In genomic region chr22:39173787-39174497, GRCh38 we compare ENCODE assay signal across 8 cellular contexts. TPM values are rescaled to one million over a fixed set of nuclear protein-coding genes. Genes with fewer than 3 reads are reported as not detected.
DNase-seq lines count a peak whose midpoint lies in the region; ATAC-seq and TF ChIP-seq lines count a peak whose summit lies in the region.

No MANE protein-coding gene starts in this region.

- H3K9me3 ChIP-seq in uterus = no peaks in the 10 kb centered on the region

- H3K27me3 Mint-ChIP-seq in naive thymus-derived CD8-positive, alpha-beta T cell = no peaks in the 10 kb centered on the region

- TF ChIP-seq CTCF in choroid plexus epithelial cell (conservative IDR thresholded peaks at IDR 0.05; ENCODE audit: low read depth, low read length) (no peak), uterus (IDR thresholded peaks at IDR 0.05) (no peak)

- no peak for TF ChIP-seq POLR2A in uterus (IDR thresholded peaks at IDR 0.05)

- H3K27ac Mint-ChIP-seq in naive thymus-derived CD8-positive, alpha-beta T cell = peak overlapping the region; percentile 93 to 99 (median 98)

- peaks cover 0 to 2% (median 0%) of the 10 kb centered on the region in 3 donors for H3K36me3 Mint-ChIP-seq in naive thymus-derived CD8-positive, alpha-beta T cell

- H3K4me3 ChIP-seq in choroid plexus epithelial cell (ENCODE audit: low read depth, low read length) (no peak overlapping the region), uterus (no peak overlapping the region)

- peaks cover 35 to 66% (median 59%) of the 10 kb centered on the region in 4 donors for H3K4me1 Mint-ChIP-seq in naive thymus-derived CD8-positive, alpha-beta T cell

- peak; percentile 71 for DNase-seq in cardiac septum (ENCODE audit: low spot score)
- no peak for DNase-seq in Right ventricle myocardium inferior (ENCODE audit: missing footprints)
- peak; percentile 13 for DNase-seq in choroid plexus epithelial cell (ENCODE audit: low read depth)
- DNase-seq in naive thymus-derived CD8-positive, alpha-beta T cell = peak in 4 of 10 donors; percentile 23 to 49 (median 35)
- no peak for DNase-seq in uterus
- no peak for DNase-seq in SKM-1 treated with dmso at 0.1 percent for 144 hours (lab: John Stamatoyannopoulos, UW; ENCODE audit: unreplicated experiment)

- intact Hi-C loops in cardiac septum (cut with DNase I) (loop anchor here (5.0 kb wide), 1 partner anchor 343 kb away; no protein-coding TSS in a partner anchor), Right ventricle myocardium inferior (cut with DNase I) (loop anchor here (2.0 to 10.0 kb wide), 2 partner anchors 61 to 351 kb away; partner anchors contain the start of gene ATF4), uterus (cut with DNase I; ENCODE audit: low total_unique reads) (loop anchor here (10.0 kb wide), 1 partner anchor 341 kb away; no protein-coding TSS in a partner anchor)

- H3K27me3 ChIP-seq in uterus = no peaks in the 10 kb centered on the region

- ATAC-seq in Right ventricle myocardium inferior = no peak
- ATAC-seq in naive thymus-derived CD8-positive, alpha-beta T cell = peak; percentile 16 to 51
- no peak for ATAC-seq in HG03460 (IDR thresholded peaks at IDR 0.05; ENCODE audit: unreplicated experiment)
- no peak for ATAC-seq in HG03045 (IDR thresholded peaks at IDR 0.05; ENCODE audit: unreplicated experiment)

- H3K27ac ChIP-seq in uterus = peak overlapping the region; percentile 81 to 88

- H3K4me1 ChIP-seq in uterus = peaks cover 0 to 48% of the 10 kb centered on the region in 2 donors

- POLR2A ChIA-PET in naive thymus-derived CD8-positive, alpha-beta T cell (lab: Charles Lee) = interaction anchor here (0.6 to 13.1 kb wide), 17 partner anchors 21 to 1625 kb away, joined by 3 to 231 read pairs (median 6); partner anchors contain the start of genes ATF4, CBX7, MIEF1 and RPL3

- peak overlapping the region; percentile 53 to 85 (median 76) for H3K4me3 Mint-ChIP-seq in naive thymus-derived CD8-positive, alpha-beta T cell

- H3K36me3 ChIP-seq in uterus = no peaks in the 10 kb centered on the region

- H3K9me3 Mint-ChIP-seq in naive thymus-derived CD8-positive, alpha-beta T cell = no peaks in the 10 kb centered on the region

RNA-seq across cellular contexts. Expression of gene CBX7, which starts 21.5 kb away (rescaled TPM):
- 89.6 TPM for total RNA-seq in cardiac septum
- 66.0 TPM for total RNA-seq in Right ventricle myocardium inferior
- 100 to 1,000 TPM; 131 to 133 TPM for total RNA-seq in naive thymus-derived CD8-positive, alpha-beta T cell
- 10 to 100 TPM; 19.1 to 23.1 (median 19.5) TPM for polyA plus RNA-seq in naive thymus-derived CD8-positive, alpha-beta T cell
- total RNA-seq in uterus = 100 to 1,000 TPM in 2 of 4 donors, 10 to 100 TPM in 2; 16.0 to 128 (median 102) TPM

Comparison
In these comparisons a context has a peak if more than half of its experiments do, and no peak if none do; other contexts are left out.
1. DNase-seq: peak in cardiac septum (single experiment) and choroid plexus epithelial cell (single experiment); none in Right ventricle myocardium inferior (single experiment), uterus (0 of 2) and SKM-1 treated with dmso at 0.1 percent for 144 hours (single experiment).
2. ATAC-seq: peak in naive thymus-derived CD8-positive, alpha-beta T cell (2 of 2); none in Right ventricle myocardium inferior (single experiment), HG03460 (single experiment) and HG03045 (single experiment).